ENCODE assay signal across 17 cellular contexts in the genomic region with DNA sequence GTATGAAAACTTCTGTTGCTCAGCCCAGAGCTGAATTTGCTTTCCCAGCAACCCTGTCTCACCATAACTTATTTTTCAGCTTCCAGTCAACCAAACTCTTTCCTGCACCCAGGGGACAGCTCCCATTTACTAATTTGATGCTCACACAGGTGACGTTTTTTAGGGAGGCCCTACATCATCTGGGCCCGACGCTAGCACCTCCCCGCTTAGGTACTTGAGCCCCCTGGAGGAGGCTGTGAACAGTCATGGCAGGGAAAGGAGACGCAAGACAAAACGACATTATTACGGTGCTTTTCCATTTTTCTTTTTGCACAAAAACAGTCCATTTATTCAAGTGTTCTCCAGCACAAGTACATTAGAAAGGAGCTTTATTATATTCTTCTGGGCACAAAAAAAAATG. TPM values are rescaled to one million over a fixed set of nuclear protein-coding genes. Genes with fewer than 3 reads are reported as not detected.
"Had no signal": no experiment of that assay in that cellular context is flagged by ENCODE, and none has a peak within 500 bp of the region (broad histone marks: within the 10 kb centered on the region; RNA-seq: fewer than 3 reads in every experiment).

No MANE protein-coding gene starts in this region.

- ATAC-seq: body of pancreas, left lung, psoas muscle, right cardiac atrium had no signal

- H3K36me3 ChIP-seq: colonic mucosa had no signal

- H3K4me3 ChIP-seq: body of pancreas, colonic mucosa, left lung, psoas muscle, tibial nerve had no signal

- H3K4me3 Mint-ChIP-seq: activated CD4-positive, alpha-beta memory T cell treated with anti-CD3 and anti-CD28 coated beads, Interleukin-2, amount 10 ng/mL, durations not matched to agents 7 days and 5 days; activated CD8-positive, alpha-beta memory T cell treated with anti-CD3 and anti-CD28 coated beads, Interleukin-2, amount 10 ng/mL, durations not matched to agents 7 days and 5 days; stimulated activated naive CD8-positive, alpha-beta T cell treated with anti-CD3 and anti-CD28 coated beads, Interleukin-15, Interleukin-2, amounts not matched to agents 100 ng/mL and 50 ng/mL, for 24 hours had no signal

- H3K9me3 Mint-ChIP-seq: activated CD4-positive, alpha-beta memory T cell treated with anti-CD3 and anti-CD28 coated beads, Interleukin-2, amount 10 ng/mL, durations not matched to agents 7 days and 5 days; stimulated activated naive CD8-positive, alpha-beta T cell treated with anti-CD3 and anti-CD28 coated beads, Interleukin-15, Interleukin-2, amounts not matched to agents 100 ng/mL and 50 ng/mL, for 24 hours had no signal

- H3K4me1 ChIP-seq: colonic mucosa had no signal

- H3K27me3 ChIP-seq: body of pancreas, colonic mucosa, left lung, tibial nerve had no signal

- H3K27ac Mint-ChIP-seq: activated CD4-positive, alpha-beta memory T cell treated with anti-CD3 and anti-CD28 coated beads, Interleukin-2, amount 10 ng/mL, durations not matched to agents 7 days and 5 days; activated CD8-positive, alpha-beta memory T cell treated with anti-CD3 and anti-CD28 coated beads, Interleukin-2, amount 10 ng/mL, durations not matched to agents 7 days and 5 days; stimulated activated naive CD8-positive, alpha-beta T cell treated with anti-CD3 and anti-CD28 coated beads, Interleukin-15, Interleukin-2, amounts not matched to agents 100 ng/mL and 50 ng/mL, for 24 hours had no signal

- H3K27ac ChIP-seq: body of pancreas, colonic mucosa, left lung, psoas muscle, tibial nerve had no signal

- DNase-seq: activated CD4-positive, alpha-beta memory T cell treated with anti-CD3 and anti-CD28 coated beads, Interleukin-2, amount 10 ng/mL, durations not matched to agents 7 days and 5 days; activated CD4-positive, alpha-beta T cell treated with anti-CD3 and anti-CD28 coated beads for 48 hours; activated CD4-positive, CD25-positive, alpha-beta regulatory T cell; activated CD8-positive, alpha-beta memory T cell treated with anti-CD3 and anti-CD28 coated beads, Interleukin-2, amount 10 ng/mL, durations not matched to agents 7 days and 5 days; activated naive CD4-positive, alpha-beta T cell; body of pancreas; central memory CD4-positive, alpha-beta T cell; colonic mucosa; foreskin melanocyte; head of caudate nucleus; left lung; midbrain; psoas muscle; right cardiac atrium had no signal

- H3K27me3 Mint-ChIP-seq: activated CD4-positive, alpha-beta memory T cell treated with anti-CD3 and anti-CD28 coated beads, Interleukin-2, amount 10 ng/mL, durations not matched to agents 7 days and 5 days; activated CD8-positive, alpha-beta memory T cell treated with anti-CD3 and anti-CD28 coated beads, Interleukin-2, amount 10 ng/mL, durations not matched to agents 7 days and 5 days; stimulated activated naive CD8-positive, alpha-beta T cell treated with anti-CD3 and anti-CD28 coated beads, Interleukin-15, Interleukin-2, amounts not matched to agents 100 ng/mL and 50 ng/mL, for 24 hours had no signal

RNA-seq across cellular contexts. Expression of gene POMC, which starts 59.2 kb away (rescaled TPM):
- polyA plus RNA-seq: neural cell had no signal
